In genomic region chr6:116139917-116140316, GRCh38 we compare ENCODE assay signal across 17 cellular contexts. TPM values are rescaled to one million over a fixed set of nuclear protein-coding genes. Genes with fewer than 3 reads are reported as not detected.
A peak's percentile ranks its signal among the peaks of the same experiment; 100 is the strongest.
DNase-seq lines count a peak whose midpoint lies in the region; ATAC-seq and TF ChIP-seq lines count a peak whose summit lies in the region.
"Had no signal": no experiment of that assay in that cellular context is flagged by ENCODE, and none has a peak within 500 bp of the region (broad histone marks: within the 10 kb centered on the region; RNA-seq: fewer than 3 reads in every experiment).

No MANE protein-coding gene starts in this region.

- H3K4me1 ChIP-seq in BE2C (no peaks in the 10 kb centered on the region; the same call in 1 of the 2 replicates), HCT116 (ENCODE audit: control insufficient read depth in 1 of 2, insufficient read depth in 2 of 2, low read length in 2 of 2) (peaks cover 0 to 4% of the 10 kb centered on the region in 2 experiments; a peak in 1 of 4 replicates), Panc1 (ENCODE audit: control insufficient read depth, insufficient read depth, low read length) (no peaks in the 10 kb centered on the region), iPS DF 6.9 (ENCODE audit: control insufficient read depth, insufficient read depth, low read length) (peaks cover 1% of the 10 kb centered on the region; the same call in 1 of the 2 replicates)

- peak; percentile 26; the same call in 1 of the 2 replicates for TF ChIP-seq RAD21 in HCT116 (IDR thresholded peaks at IDR 0.05; ENCODE audit: low read depth)

- H3K4me3 Mint-ChIP-seq in activated naive CD4-positive, alpha-beta T cell treated with anti-CD3 and anti-CD28 coated beads for 36 hours = no peak overlapping the region
- H3K4me3 Mint-ChIP-seq: activated CD8-positive, alpha-beta T cell treated with anti-CD3 and anti-CD28 coated beads, Interleukin-2, amount 10 ng/mL, durations not matched to agents 7 days and 5 days; activated naive CD8-positive, alpha-beta T cell treated with anti-CD3 and anti-CD28 coated beads, Interleukin-2, amount 50 U/mL, for 24 hours; immature natural killer cell had no signal

- H3K79me2 ChIP-seq in HCT116 (ENCODE audit: insufficient read depth, low read length) = no peaks in the 10 kb centered on the region

- no peak overlapping the region for H3K27ac Mint-ChIP-seq in activated naive CD4-positive, alpha-beta T cell treated with anti-CD3 and anti-CD28 coated beads for 36 hours
- H3K27ac Mint-ChIP-seq: activated CD8-positive, alpha-beta T cell treated with anti-CD3 and anti-CD28 coated beads, Interleukin-2, amount 10 ng/mL, durations not matched to agents 7 days and 5 days; activated naive CD8-positive, alpha-beta T cell treated with anti-CD3 and anti-CD28 coated beads, Interleukin-2, amount 50 U/mL, for 24 hours had no signal

- in situ Hi-C loops in Panc1 (cut with HindIII; ENCODE audit: low pct_unique_long_range_greater_than_20kb, low sequenced_read_pairs) = no loop called here

- DNase-seq in BE2C (no peak), HCT116 (ENCODE audit: low read depth, low spot score) (peak; percentile 15), Panc1 (ENCODE audit: low read depth, low spot score) (no peak), iPS DF 6.9 (ENCODE audit: low read depth, low spot score) (peak; percentile 1), NCI-H128 (lab: John Stamatoyannopoulos, UW; ENCODE audit: unreplicated experiment) (no peak)
- DNase-seq in activated naive CD4-positive, alpha-beta T cell treated with anti-CD3 and anti-CD28 coated beads for 36 hours = no peak
- DNase-seq: activated CD8-positive, alpha-beta T cell treated with anti-CD3 and anti-CD28 coated beads, Interleukin-2, amount 10 ng/mL, durations not matched to agents 7 days and 5 days; activated naive CD8-positive, alpha-beta T cell treated with anti-CD3 and anti-CD28 coated beads, Interleukin-2, amount 50 U/mL, for 24 hours; caudate nucleus; immature natural killer cell; NCI-H2171; right cardiac atrium; stimulated activated CD4-positive, alpha-beta T cell treated with anti-CD3 and anti-CD28 coated beads, Interleukin-2, amount 100 ng/mL, for 24 hours had no signal

- no peaks in the 10 kb centered on the region for H3K9me3 Mint-ChIP-seq in activated naive CD4-positive, alpha-beta T cell treated with anti-CD3 and anti-CD28 coated beads for 36 hours
- H3K9me3 Mint-ChIP-seq: activated naive CD8-positive, alpha-beta T cell treated with anti-CD3 and anti-CD28 coated beads, Interleukin-2, amount 50 U/mL, for 24 hours; immature natural killer cell had no signal

- H3K4me3 ChIP-seq in BE2C (ENCODE audit: low read depth, low read length) (no peak overlapping the region), HCT116 (replicated peaks in 1 of 2; ENCODE audit: low read depth in 1 of 2, low read length in 2 of 2) (no peak overlapping the region), Panc1 (ENCODE audit: low read depth in 2 of 2, low read length in 2 of 2) (no peak overlapping the region), iPS DF 6.9 (ENCODE audit: low read length) (no peak overlapping the region)

- no peaks in the 10 kb centered on the region for H3K9me2 ChIP-seq in HCT116 (ENCODE audit: insufficient read depth)

- no peak overlapping the region for H3K27ac ChIP-seq in HCT116 (ENCODE audit: low read depth, low read length)
- no peak overlapping the region for H3K27ac ChIP-seq in Panc1 (ENCODE audit: low read length)
- H3K27ac ChIP-seq in iPS DF 6.9 (ENCODE audit: low read length) = no peak overlapping the region

- H3K27me3 Mint-ChIP-seq in activated naive CD4-positive, alpha-beta T cell treated with anti-CD3 and anti-CD28 coated beads for 36 hours (ENCODE audit: low read depth) = no peaks in the 10 kb centered on the region
- H3K27me3 Mint-ChIP-seq: activated naive CD8-positive, alpha-beta T cell treated with anti-CD3 and anti-CD28 coated beads, Interleukin-2, amount 50 U/mL, for 24 hours had no signal

- peaks cover 5% of the 10 kb centered on the region for H3K4me1 Mint-ChIP-seq in activated naive CD4-positive, alpha-beta T cell treated with anti-CD3 and anti-CD28 coated beads for 36 hours (ENCODE audit: low read depth)

- intact Hi-C loops in HCT116 (cut with micrococcal nuclease) = no loop called here
- intact Hi-C loops in Panc1 (cut with micrococcal nuclease; ENCODE audit: unreplicated experiment) = no loop called here
- intact Hi-C loops in activated naive CD4-positive, alpha-beta T cell treated with anti-CD3 and anti-CD28 coated beads for 36 hours (cut with micrococcal nuclease) = loop anchor here (10.0 kb wide), 1 partner anchor 855 kb away; no protein-coding TSS in a partner anchor

- POLR2A ChIA-PET in HCT116 (lab: Charles Lee) = no interaction called here
- POLR2A ChIA-PET in Panc1 (lab: Charles Lee) = no interaction called here

- TF ChIP-seq POLR2A in HCT116 (IDR thresholded peaks at IDR 0.05; ENCODE audit: borderline replicate concordance, extremely low read depth, insufficient read depth, insufficient read length) = no peak

- no peaks in the 10 kb centered on the region for H4K20me1 ChIP-seq in HCT116 (ENCODE audit: insufficient read depth)

- ATAC-seq in HCT116 (peak; percentile 81), Panc1 (no peak; the same call in 1 of the 2 replicates), GM19351 (IDR thresholded peaks at IDR 0.05; ENCODE audit: unreplicated experiment) (no peak), HG02852 (IDR thresholded peaks at IDR 0.05; ENCODE audit: unreplicated experiment) (no peak)
- ATAC-seq: activated CD8-positive, alpha-beta T cell treated with anti-CD3 and anti-CD28 coated beads, Interleukin-2, amount 10 ng/mL, durations not matched to agents 7 days and 5 days; activated naive CD8-positive, alpha-beta T cell treated with anti-CD3 and anti-CD28 coated beads, Interleukin-2, amount 50 U/mL, for 24 hours; right cardiac atrium; SK-N-SH treated with all-trans-retinoic acid at 6 μM for 48 hours had no signal

- H3K9me3 ChIP-seq in BE2C (no peaks in the 10 kb centered on the region), HCT116 (ENCODE audit: control insufficient read depth in 1 of 2, insufficient read depth in 1 of 2, low read depth in 1 of 2, low read length in 2 of 2) (no peaks in the 10 kb centered on the region), Panc1 (ENCODE audit: control insufficient read depth, insufficient read depth, low read depth, low read length) (no peaks in the 10 kb centered on the region), iPS DF 6.9 (ENCODE audit: control insufficient read depth, insufficient read depth, low read length) (no peaks in the 10 kb centered on the region)

- H3K4me2 ChIP-seq in HCT116 (ENCODE audit: low read length) = no peak overlapping the region

- no peak overlapping the region for H3K9ac ChIP-seq in HCT116 (ENCODE audit: low read length)

- no peaks in the 10 kb centered on the region for H3K36me3 ChIP-seq in BE2C
- no peaks in the 10 kb centered on the region for H3K36me3 ChIP-seq in HCT116 (ENCODE audit: control insufficient read depth in 1 of 2, insufficient read depth in 2 of 2, low read length in 2 of 2)
- H3K36me3 ChIP-seq in Panc1 (ENCODE audit: control insufficient read depth, insufficient read depth, low read length) = no peaks in the 10 kb centered on the region; the same call in 1 of the 2 replicates
- no peaks in the 10 kb centered on the region for H3K36me3 ChIP-seq in iPS DF 6.9 (ENCODE audit: control insufficient read depth, insufficient read depth, low read length)

- RAD21 ChIA-PET in HCT116 (lab: Charles Lee; ENCODE audit: low non-redundant PET in 1 of 2, low total read pairs in 2 of 2, uncharacterized antibody in 2 of 2, unreplicated experiment in 2 of 2) = no interaction called here

- WGBS in iPS DF 6.9 (ENCODE audit: insufficient coverage, insufficient read length) = no CpG with 5 or more reads among the region's 4 CpGs

- TF ChIP-seq CTCF in BE2C (IDR thresholded peaks at IDR 0.05; ENCODE audit: low read depth, low read length) (peak; percentile 39), HCT116 (IDR thresholded peaks at IDR 0.05 in 2 of 3, conservative IDR thresholded peaks at IDR 0.05 in 1 of 3; ENCODE audit: borderline replicate concordance in 1 of 3, insufficient read depth in 1 of 3, low read depth in 2 of 3, low read length in 2 of 3) (peak; percentile 54 to 67 (median 56); a peak in 5 of 6 replicates), Panc1 (IDR thresholded peaks at IDR 0.05) (peak; percentile 67)

- BruUV-seq in HCT116 (replicated peaks; lab: Mats Ljungman, UMichigan) (no TSS peak), Panc1 (replicated peaks; lab: Mats Ljungman, UMichigan) (no TSS peak)

- no peak overlapping the region for H2AFZ ChIP-seq in HCT116 (ENCODE audit: low read depth, low read length, poor library complexity, severe bottlenecking)

- peaks cover 11% of the 10 kb centered on the region for H3K36me3 Mint-ChIP-seq in activated naive CD4-positive, alpha-beta T cell treated with anti-CD3 and anti-CD28 coated beads for 36 hours (ENCODE audit: low read depth)

- CTCF ChIA-PET in HCT116 (lab: Charles Lee) (no interaction called here), Panc1 (lab: Charles Lee) (no interaction called here)
- CTCF ChIA-PET in activated naive CD4-positive, alpha-beta T cell treated with anti-CD3 and anti-CD28 coated beads for 36 hours (lab: Charles Lee) = no interaction called here

- H3K27me3 ChIP-seq in BE2C (no peaks in the 10 kb centered on the region), HCT116 (ENCODE audit: insufficient read depth, low read length) (no peaks in the 10 kb centered on the region), Panc1 (ENCODE audit: control insufficient read depth, insufficient read depth, low read length) (no peaks in the 10 kb centered on the region), iPS DF 6.9 (ENCODE audit: control insufficient read depth, insufficient read depth, low read length) (no peaks in the 10 kb centered on the region)

TF ChIP-seq in HCT116, 20 proteins besides CTCF, POLR2A, EP300 and RAD21 (continues in another document):
- TF ChIP-seq, protein P1, sequence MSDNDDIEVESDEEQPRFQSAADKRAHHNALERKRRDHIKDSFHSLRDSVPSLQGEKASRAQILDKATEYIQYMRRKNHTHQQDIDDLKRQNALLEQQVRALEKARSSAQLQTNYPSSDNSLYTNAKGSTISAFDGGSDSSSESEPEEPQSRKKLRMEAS (IDR thresholded peaks at IDR 0.05) = 0 out of 2 replicates have a peak, but pooled peaks have one; percentile 10

RNA-seq across cellular contexts. Expression of gene COL10A1, which starts 14.0 kb away (rescaled TPM):
- polyA plus RNA-seq in BE2C (2012; ENCODE audit: insufficient read depth, insufficient read length, low read depth) = not detected
- total RNA-seq in HCT116 (2021; ENCODE audit: unreplicated experiment) = not detected
- polyA plus RNA-seq in HCT116 (2012) = 0.01 TPM in 1 of 2 replicates, not detected in the other
- not detected for total RNA-seq in Panc1 (2021; ENCODE audit: unreplicated experiment)
- polyA plus RNA-seq in Panc1 (2012; ENCODE audit: insufficient read length) = not detected
- not detected for total RNA-seq in activated naive CD4-positive, alpha-beta T cell treated with anti-CD3 and anti-CD28 coated beads for 36 hours
- total RNA-seq: activated CD8-positive, alpha-beta T cell treated with anti-CD3 and anti-CD28 coated beads, Interleukin-2, amount 10 ng/mL, durations not matched to agents 7 days and 5 days; frontal cortex; right cardiac atrium had no signal
- polyA plus RNA-seq: immature natural killer cell had no signal

RNA-seq across cellular contexts. Expression of gene NT5DC1, which starts 39.3 kb away (rescaled TPM):
- 6.9 TPM for polyA plus RNA-seq in BE2C (2012; ENCODE audit: insufficient read depth, insufficient read length, low read depth)
- total RNA-seq in HCT116 (2021; ENCODE audit: unreplicated experiment) = 63.7 TPM
- 41.5 and 50.3 TPM in 2 replicates for polyA plus RNA-seq in HCT116 (2012)
- total RNA-seq in Panc1 (2021; ENCODE audit: unreplicated experiment) = 79.1 TPM
- polyA plus RNA-seq in Panc1 (2012; ENCODE audit: insufficient read length) = 66.4 TPM
- total RNA-seq in activated naive CD4-positive, alpha-beta T cell treated with anti-CD3 and anti-CD28 coated beads for 36 hours = 10 to 100 TPM; 59.7 to 62.6 TPM

Comparison
In these comparisons a context has a peak if more than half of its experiments do, and no peak if none do; other contexts are left out.
1. DNase-seq: peak in HCT116 (single experiment) and iPS DF 6.9 (single experiment); none in BE2C (single experiment), Panc1 (single experiment), activated naive CD4-positive, alpha-beta T cell treated with anti-CD3 and anti-CD28 coated beads for 36 hours (single experiment) and NCI-H128 (single experiment).
2. Peak in every context shown above with its lines, with median percentiles within 50 percentile points of each other: CTCF ChIP-seq.